Comparison of ENCODE assay signal across 18 cellular contexts in genomic region chr18:5770176-5770575, GRCh38.
A peak's percentile ranks its signal among the peaks of the same experiment; 100 is the strongest.
DNase-seq lines count a peak whose midpoint lies in the region; ATAC-seq and TF ChIP-seq lines count a peak whose summit lies in the region.
"Had no signal": no experiment of that assay in that cellular context is flagged by ENCODE, and none has a peak within 500 bp of the region (broad histone marks: within the 10 kb centered on the region; RNA-seq: fewer than 3 reads in every experiment).

No MANE protein-coding gene starts in this region.

- H3K27me3 ChIP-seq in endodermal cell (ENCODE audit: control insufficient read depth, insufficient read depth, low read length, poor library complexity, severe bottlenecking) (no peaks in the 10 kb centered on the region), testis (no peaks in the 10 kb centered on the region)

- 84 to 85% methylated on average over 2 to 4 of the region's 4 CpGs for WGBS in endodermal cell (ENCODE audit: insufficient coverage in 1 of 2, insufficient read length in 1 of 2), 2 experiments
- WGBS in testis, 2 donors = 60 to 69% methylated on average over 4 of the region's 4 CpGs

- DNase-seq in NCI-H69 (lab: John Stamatoyannopoulos, UW) = peak; percentile 59
- no peak for DNase-seq in endodermal cell
- DNase-seq in islet precursor cell = peak; percentile 75
- peak; percentile 26 for DNase-seq in testis
- no peak for DNase-seq in DMS79 treated with DMSO at 0.1 percent for 48 hours (lab: John Stamatoyannopoulos, UW)
- no peak for DNase-seq in activated effector memory CD4-positive, alpha-beta T cell treated with anti-CD3 and anti-CD28 coated beads, Interleukin-2, amount 50 U/mL, for 16 hours
- DNase-seq: C1 segment of cervical spinal cord; Calu3; CD4-positive, alpha-beta memory T cell; COR-L47; DMS53; DND-41; GDM1; GOT3; HFFc6 had no signal

- ATAC-seq in HG03280 (IDR thresholded peaks at IDR 0.05; ENCODE audit: unreplicated experiment) = no peak
- ATAC-seq: GM12878 had no signal

- no peaks in the 10 kb centered on the region for H3K36me3 ChIP-seq in endodermal cell (ENCODE audit: control insufficient read depth, insufficient read depth, low read length)
- no peaks in the 10 kb centered on the region for H3K36me3 ChIP-seq in testis (ENCODE audit: low read depth, missing control alignments)
- H3K36me3 ChIP-seq: HAP-1 had no signal

- no peak overlapping the region for H3K27ac ChIP-seq in endodermal cell (ENCODE audit: low read depth, low read length)
- H3K27ac ChIP-seq in testis = no peak overlapping the region

- peaks cover 5% of the 10 kb centered on the region for H3K4me1 Mint-ChIP-seq in endodermal cell
- H3K4me1 Mint-ChIP-seq: CD4-positive, alpha-beta memory T cell had no signal

- H3K4me3 ChIP-seq in endodermal cell (ENCODE audit: low read length) = no peak overlapping the region
- H3K4me3 ChIP-seq in testis = no peak overlapping the region
- H3K4me3 ChIP-seq: GM12878, HAP-1 had no signal

- TF ChIP-seq POLR2A in testis (IDR thresholded peaks at IDR 0.05) = no peak

- H3K9me3 Mint-ChIP-seq in endodermal cell = peaks cover 3% of the 10 kb centered on the region

- no peaks in the 10 kb centered on the region for H3K9me3 ChIP-seq in endodermal cell (ENCODE audit: control insufficient read depth, low read length)
- no peaks in the 10 kb centered on the region for H3K9me3 ChIP-seq in testis
- H3K9me3 ChIP-seq: HAP-1 had no signal

- no peak overlapping the region for H3K4me3 Mint-ChIP-seq in endodermal cell
- H3K4me3 Mint-ChIP-seq: CD4-positive, alpha-beta memory T cell; HFFc6 had no signal

- H3K27me3 Mint-ChIP-seq in endodermal cell (ENCODE audit: insufficient read depth) = peaks cover 11% of the 10 kb centered on the region
- H3K27me3 Mint-ChIP-seq: CD4-positive, alpha-beta memory T cell had no signal

- H3K9ac ChIP-seq in endodermal cell (ENCODE audit: extremely low read depth, low read length, poor library complexity, severe bottlenecking) = no peak overlapping the region

- H3K4me1 ChIP-seq in endodermal cell (ENCODE audit: control insufficient read depth, insufficient read depth, low read length) = no peaks in the 10 kb centered on the region
- no peaks in the 10 kb centered on the region for H3K4me1 ChIP-seq in testis
- H3K4me1 ChIP-seq: HAP-1 had no signal

- TF ChIP-seq CTCF in endodermal cell (conservative IDR thresholded peaks at IDR 0.05) = peak; percentile 25
- TF ChIP-seq CTCF in testis (IDR thresholded peaks at IDR 0.05) = no peak

- no peak overlapping the region for H3K27ac Mint-ChIP-seq in endodermal cell
- H3K27ac Mint-ChIP-seq: CD4-positive, alpha-beta memory T cell; HFFc6 had no signal

- H3K36me3 Mint-ChIP-seq in endodermal cell (ENCODE audit: low read depth) = no peaks in the 10 kb centered on the region
- H3K36me3 Mint-ChIP-seq: CD4-positive, alpha-beta memory T cell had no signal

- intact Hi-C loops in testis (cut with DNase I; ENCODE audit: low total_unique reads) = no loop called here

Comparison
In these comparisons a context has a peak if more than half of its experiments do, and no peak if none do; other contexts are left out.
1. DNase-seq: peak in NCI-H69 (single experiment), islet precursor cell (single experiment) and testis (single experiment); none in endodermal cell (single experiment), DMS79 treated with DMSO at 0.1 percent for 48 hours (single experiment) and activated effector memory CD4-positive, alpha-beta T cell treated with anti-CD3 and anti-CD28 coated beads, Interleukin-2, amount 50 U/mL, for 16 hours (single experiment).